8 cellular contexts compared by ENCODE assay signal in genomic region chr9:133143639-133144141, GRCh38. TPM values are rescaled to one million over a fixed set of nuclear protein-coding genes. Genes with fewer than 3 reads are reported as not detected.
A peak's percentile ranks its signal among the peaks of the same experiment; 100 is the strongest.
DNase-seq lines count a peak whose midpoint lies in the region; ATAC-seq, FAIRE-seq and TF ChIP-seq lines count a peak whose summit lies in the region.

No MANE protein-coding gene starts in this region.

- peak overlapping the region; percentile 86 for H3K27ac Mint-ChIP-seq in stimulated activated naive CD8-positive, alpha-beta T cell treated with anti-CD3 and anti-CD28 coated beads, Interleukin-15, Interleukin-2, amounts not matched to agents 100 ng/mL and 50 ng/mL, for 24 hours
- peak overlapping the region in 8 of 9 donors; percentile 87 to 96 (median 92) for H3K27ac Mint-ChIP-seq in naive thymus-derived CD4-positive, alpha-beta T cell

- peak overlapping the region; percentile 75 for H3K4me2 ChIP-seq in K562 (ENCODE audit: insufficient read depth, low read length)

- CTCF ChIA-PET in K562 (lab: Yijun Ruan, JAX; ENCODE audit: low intra/inter-chr PET ratio), result interaction anchor here (3.4 kb wide), 1 partner anchor 41 kb away, joined by 26 read pairs; no protein-coding TSS in a partner anchor
- CTCF ChIA-PET in naive thymus-derived CD4-positive, alpha-beta T cell (lab: Charles Lee), result interaction anchor here (0.5 to 9.9 kb wide), 22 partner anchors 9 to 676 kb away, joined by 3 to 161 read pairs (median 5); partner anchors contain the start of genes GTF3C5 and RALGDS

- H3K79me2 ChIP-seq in K562 (ENCODE audit: control insufficient read depth, insufficient read depth, low read length), result peaks cover 96% of the 10 kb centered on the region

- H3K4me1 Mint-ChIP-seq in stimulated activated naive CD8-positive, alpha-beta T cell treated with anti-CD3 and anti-CD28 coated beads, Interleukin-15, Interleukin-2, amounts not matched to agents 100 ng/mL and 50 ng/mL, for 24 hours (ENCODE audit: low read depth), result peaks cover 75% of the 10 kb centered on the region
- H3K4me1 Mint-ChIP-seq in naive thymus-derived CD4-positive, alpha-beta T cell, result peaks cover 28 to 78% (median 67%) of the 10 kb centered on the region in 7 donors

- FAIRE-seq in K562 (lab: Jason Lieb, UNC), result no peak

- H3K27me3 Mint-ChIP-seq in stimulated activated naive CD8-positive, alpha-beta T cell treated with anti-CD3 and anti-CD28 coated beads, Interleukin-15, Interleukin-2, amounts not matched to agents 100 ng/mL and 50 ng/mL, for 24 hours, result no peaks in the 10 kb centered on the region
- no peaks in the 10 kb centered on the region for H3K27me3 Mint-ChIP-seq in naive thymus-derived CD4-positive, alpha-beta T cell

- in situ Hi-C loops in K562 (cut with MboI), result no loop called here

- POLR2A ChIA-PET in K562 (lab: Yijun Ruan, JAX), result interaction anchor here (0.8 to 2.0 kb wide), 11 partner anchors 9 to 199 kb away, joined by 3 to 10 read pairs (median 4); no protein-coding TSS in a partner anchor
- POLR2A ChIA-PET in naive thymus-derived CD4-positive, alpha-beta T cell (lab: Charles Lee), result interaction anchor here (0.7 to 3.1 kb wide), 12 partner anchors 11 to 513 kb away, joined by 3 to 65 read pairs (median 6); partner anchors contain the start of genes GTF3C5 and RALGDS

- no peak for TF ChIP-seq POLR2A in K562 (conservative IDR thresholded peaks at IDR 0.05)

- peaks cover 9% of the 10 kb centered on the region for H3K9me1 ChIP-seq in K562 (ENCODE audit: control insufficient read depth, insufficient read depth, low read length)

- peaks cover 61 to 82% of the 10 kb centered on the region in 2 experiments for H3K4me1 ChIP-seq in K562 (replicated peaks in 1 of 2; ENCODE audit: control insufficient read depth in 2 of 2, insufficient read depth in 2 of 2, low read length in 2 of 2)
- peaks cover 51 to 71% of the 10 kb centered on the region in 2 donors for H3K4me1 ChIP-seq in naive thymus-derived CD4-positive, alpha-beta T cell (ENCODE audit: control insufficient read depth in 2 of 2, insufficient read depth in 2 of 2, low read length in 2 of 2)

- no peak for DNase-seq in stimulated activated naive CD8-positive, alpha-beta T cell treated with anti-CD3 and anti-CD28 coated beads, Interleukin-15, Interleukin-2, amounts not matched to agents 100 U/mL and 50 U/mL, for 24 hours
- no peak for DNase-seq in K562 (ENCODE audit: extremely low read depth in 1 of 4, low spot score in 3 of 4)
- DNase-seq in naive thymus-derived CD4-positive, alpha-beta T cell, result no peak
- no peak for DNase-seq in sciatic nerve (ENCODE audit: low spot score)
- no peak for DNase-seq in NCI-H526 treated with DMSO at 0.1 percent for 48 hours (lab: John Stamatoyannopoulos, UW)
- no peak for DNase-seq in EL

- peaks cover 25% of the 10 kb centered on the region; the same call in 1 of the 3 replicates for H3K36me3 ChIP-seq in K562 (ENCODE audit: control insufficient read depth, insufficient read depth, low read length)
- H3K36me3 ChIP-seq in naive thymus-derived CD4-positive, alpha-beta T cell (ENCODE audit: control insufficient read depth in 2 of 3, insufficient read depth in 3 of 3, low read length in 3 of 3), result no peaks in the 10 kb centered on the region

- H3K9ac ChIP-seq in K562 (ENCODE audit: insufficient read depth in 1 of 2, low read depth in 2 of 2, low read length in 2 of 2), result peak overlapping the region; percentile 65 to 91

- no peak for TF ChIP-seq RAD21 in K562 (CRISPR knock-in tag; conservative IDR thresholded peaks at IDR 0.05 in 1 of 2, IDR thresholded peaks at IDR 0.05 in 1 of 2)

- H2AFZ ChIP-seq in K562 (ENCODE audit: low read depth, low read length), result peak overlapping the region; percentile 51

- no TSS peak for BruUV-seq in K562 (replicated peaks; lab: Mats Ljungman, UMichigan)

- H3K4me3 ChIP-seq in K562, result peak overlapping the region; percentile 41
- H3K4me3 ChIP-seq in naive thymus-derived CD4-positive, alpha-beta T cell (ENCODE audit: low read length), result peak overlapping the region; percentile 34

- H4K20me1 ChIP-seq in K562 (replicated peaks; ENCODE audit: control insufficient read depth, insufficient read depth, low read length), result peaks cover 27% of the 10 kb centered on the region; the same call in 1 of the 2 replicates

- no peak for TF ChIP-seq EP300 in K562 (IDR thresholded peaks at IDR 0.05; ENCODE audit: low read length)

- H3K9me3 ChIP-seq in K562 (replicated peaks; ENCODE audit: control insufficient read depth, insufficient read depth, low read depth, low read length), result no peaks in the 10 kb centered on the region
- no peaks in the 10 kb centered on the region for H3K9me3 ChIP-seq in naive thymus-derived CD4-positive, alpha-beta T cell (ENCODE audit: control insufficient read depth in 2 of 3, low read length in 3 of 3)

- intact Hi-C loops in K562 (cut with micrococcal nuclease), result loop anchor here (1.0 kb wide), 2 partner anchors 20 to 40 kb away; no protein-coding TSS in a partner anchor
- intact Hi-C loops in naive thymus-derived CD4-positive, alpha-beta T cell (cut with micrococcal nuclease), result loop anchor here (1.0 to 10.0 kb wide), 8 partner anchors 10 to 1021 kb away; partner anchors contain the start of genes RALGDS (in 2 of the 2), RNU6ATAC (in 1 of the 2), SETX (in 1 of the 2) and TSC1 (in 1 of the 2)
- intact Hi-C loops in sciatic nerve (cut with DNase I), result loop anchor here (1.0 to 10.0 kb wide), 2 partner anchors 40 to 99 kb away; no protein-coding TSS in a partner anchor

- no peaks in the 10 kb centered on the region for H3K9me3 Mint-ChIP-seq in stimulated activated naive CD8-positive, alpha-beta T cell treated with anti-CD3 and anti-CD28 coated beads, Interleukin-15, Interleukin-2, amounts not matched to agents 100 ng/mL and 50 ng/mL, for 24 hours
- no peaks in the 10 kb centered on the region for H3K9me3 Mint-ChIP-seq in naive thymus-derived CD4-positive, alpha-beta T cell

- TF ChIP-seq CTCF in K562 (IDR thresholded peaks at IDR 0.05 in 2 of 3, conservative IDR thresholded peaks at IDR 0.05 in 1 of 3; ENCODE audit: insufficient read depth in 2 of 3, low read depth in 1 of 3, low read length in 3 of 3), result no peak

- 70% methylated on average over 12 of the region's 13 CpGs for WGBS in K562 (ENCODE audit: insufficient coverage, low coverage, missing lambda C conversion rate)

- peaks cover 11% of the 10 kb centered on the region for H3K36me3 Mint-ChIP-seq in stimulated activated naive CD8-positive, alpha-beta T cell treated with anti-CD3 and anti-CD28 coated beads, Interleukin-15, Interleukin-2, amounts not matched to agents 100 ng/mL and 50 ng/mL, for 24 hours (ENCODE audit: low read depth)
- peaks cover 0 to 3% (median 0%) of the 10 kb centered on the region in 5 donors for H3K36me3 Mint-ChIP-seq in naive thymus-derived CD4-positive, alpha-beta T cell

- no peak for ATAC-seq in stimulated activated naive CD8-positive, alpha-beta T cell treated with anti-CD3 and anti-CD28 coated beads, Interleukin-15, Interleukin-2, amounts not matched to agents 100 U/mL and 50 U/mL, for 24 hours
- no peak for ATAC-seq in K562
- ATAC-seq in naive thymus-derived CD4-positive, alpha-beta T cell, result no peak
- ATAC-seq in sciatic nerve, result no peak
- ATAC-seq in GM21447 (IDR thresholded peaks at IDR 0.05; ENCODE audit: unreplicated experiment), result no peak

- no peaks in the 10 kb centered on the region for H3K27me3 ChIP-seq in K562 (ENCODE audit: control insufficient read depth in 2 of 2, insufficient read depth in 2 of 2, low read length in 2 of 2)
- H3K27me3 ChIP-seq in naive thymus-derived CD4-positive, alpha-beta T cell (ENCODE audit: control insufficient read depth in 2 of 2, insufficient read depth in 2 of 2, low read length in 2 of 2), result no peaks in the 10 kb centered on the region

- peak overlapping the region; percentile 72; the same call in 2 of the 3 replicates for H3K27ac ChIP-seq in K562 (ENCODE audit: extremely low read depth, low read depth, low read length)
- peak overlapping the region; percentile 73 for H3K27ac ChIP-seq in naive thymus-derived CD4-positive, alpha-beta T cell (ENCODE audit: low read depth, low read length)

- peak overlapping the region; percentile 60 for H3K4me3 Mint-ChIP-seq in stimulated activated naive CD8-positive, alpha-beta T cell treated with anti-CD3 and anti-CD28 coated beads, Interleukin-15, Interleukin-2, amounts not matched to agents 100 ng/mL and 50 ng/mL, for 24 hours
- H3K4me3 Mint-ChIP-seq in naive thymus-derived CD4-positive, alpha-beta T cell, result peak overlapping the region; percentile 70 to 88 (median 84)

RNA-seq across cellular contexts. Expression of gene GBGT1, which starts 20.0 kb away (rescaled TPM):
- 36.0 and 113 TPM in 2 replicates for total RNA-seq in K562 (2011; cell fraction: chromatin; rRNA removed; ENCODE audit: low replicate concordance)
- 65.4 and 76.9 TPM in 2 replicates for total RNA-seq in K562 (2011; cell fraction: nucleolus; rRNA removed)
- total RNA-seq in K562 (2011; cell fraction: nucleoplasm; rRNA removed), result 49.2 and 52.3 TPM in 2 replicates
- total RNA-seq in K562 (2014; rRNA removed) (20.7 and 23.6 TPM in 2 replicates), K562 (2014; rRNA removed; fragmentation: Illumina TruSeq; extraction: Trizol) (6.3 and 9.4 TPM in 2 replicates), K562 (2015; rRNA removed; fragmentation: Illumina TruSeq; extraction: Trizol) (13.7 and 15.3 TPM in 2 replicates), K562 (2021) (24.6 and 25.8 TPM in 2 replicates), sciatic nerve (23.2 TPM)
- polyA plus RNA-seq in K562 (2011; rRNA removed) (10.1 and 20.2 TPM in 2 replicates), K562 (2014; fragmentation: Illumina TruSeq; extraction: Trizol) (17.8 and 18.8 TPM in 2 replicates), K562 (2014; fragmentation: Nextera tagmentation; extraction: Ambion mirVana) (1 to 10 TPM in 1 of 2 experiments, under 1 TPM in 1; 0.55 to 1.6 TPM), K562 (2014; rRNA removed) (16.1 and 20.6 TPM in 2 replicates)
- polyA plus RNA-seq in K562 (2011; cell fraction: cytosol; rRNA removed), result 19.0 and 25.7 TPM in 2 replicates
- polyA plus RNA-seq in K562 (2011; cell fraction: nucleus; rRNA removed), result 44.6 and 60.7 TPM in 2 replicates
- polyA plus RNA-seq in K562 (2012), result 11.5 and 21.9 TPM in 2 replicates
- 12.7 and 14.4 TPM in 2 replicates for polyA minus RNA-seq in K562 (2011; rRNA and poly(A)+ RNA removed)
- 12.8 and 20.2 TPM in 2 replicates for polyA minus RNA-seq in K562 (2011; cell fraction: cytosol; rRNA and poly(A)+ RNA removed)
- polyA minus RNA-seq in K562 (2011; cell fraction: nucleus; rRNA and poly(A)+ RNA removed), result 24.2 and 31.3 TPM in 2 replicates
- 10 to 100 TPM in 2 of 5 experiments, 1 to 10 TPM in 3; 3.4 to 14.8 (median 5.5) TPM for total RNA-seq in naive thymus-derived CD4-positive, alpha-beta T cell
- polyA plus RNA-seq in naive thymus-derived CD4-positive, alpha-beta T cell, result under 1 TPM in 1 of 2 donors, not detected in 1; 0.14 TPM

RNA-seq across cellular contexts. Expression of gene RALGDS, which starts 22.6 kb away (rescaled TPM):
- 62.0 and 176 TPM in 2 replicates for total RNA-seq in K562 (2011; cell fraction: chromatin; rRNA removed; ENCODE audit: low replicate concordance)
- 78.8 and 97.7 TPM in 2 replicates for total RNA-seq in K562 (2011; cell fraction: nucleolus; rRNA removed)
- total RNA-seq in K562 (2011; cell fraction: nucleoplasm; rRNA removed), result 55.4 and 58.4 TPM in 2 replicates
- 27.1 and 36.2 TPM in 2 replicates for total RNA-seq in K562 (2014; rRNA removed)
- total RNA-seq in K562 (2014; rRNA removed; fragmentation: Illumina TruSeq; extraction: Trizol), result 9.4 and 12.0 TPM in 2 replicates
- 25.8 and 25.9 TPM in 2 replicates for total RNA-seq in K562 (2015; rRNA removed; fragmentation: Illumina TruSeq; extraction: Trizol)
- 28.6 and 37.3 TPM in 2 replicates for total RNA-seq in K562 (2021)
- 40.3 and 45.9 TPM in 2 replicates for polyA plus RNA-seq in K562 (2011; rRNA removed)
- 34.7 and 62.2 TPM in 2 replicates for polyA plus RNA-seq in K562 (2011; cell fraction: cytosol; rRNA removed)
- polyA plus RNA-seq in K562 (2011; cell fraction: nucleus; rRNA removed), result 170 and 326 TPM in 2 replicates
- 26.3 and 47.2 TPM in 2 replicates for polyA plus RNA-seq in K562 (2012)
- 28.7 and 34.9 TPM in 2 replicates for polyA plus RNA-seq in K562 (2014; fragmentation: Illumina TruSeq; extraction: Trizol)
- 1 to 10 TPM in 1 of 2 experiments, under 1 TPM in 1; 0.75 to 2.4 TPM for polyA plus RNA-seq in K562 (2014; fragmentation: Nextera tagmentation; extraction: Ambion mirVana)
- 39.5 and 43.3 TPM in 2 replicates for polyA plus RNA-seq in K562 (2014; rRNA removed)
- 12.0 and 17.4 TPM in 2 replicates for polyA minus RNA-seq in K562 (2011; rRNA and poly(A)+ RNA removed)
- polyA minus RNA-seq in K562 (2011; cell fraction: cytosol; rRNA and poly(A)+ RNA removed), result 13.6 and 18.5 TPM in 2 replicates
- polyA minus RNA-seq in K562 (2011; cell fraction: nucleus; rRNA and poly(A)+ RNA removed), result 30.2 and 36.5 TPM in 2 replicates
- total RNA-seq in naive thymus-derived CD4-positive, alpha-beta T cell, result 100 to 1,000 TPM in 2 of 5 experiments, 10 to 100 TPM in 3; 73.9 to 123 (median 79.7) TPM
- polyA plus RNA-seq in naive thymus-derived CD4-positive, alpha-beta T cell, result 10 to 100 TPM; 17.8 to 35.7 TPM
- total RNA-seq in sciatic nerve, result 59.7 TPM
